Comparison of ENCODE assay signal across 12 cellular contexts in the genomic region with DNA sequence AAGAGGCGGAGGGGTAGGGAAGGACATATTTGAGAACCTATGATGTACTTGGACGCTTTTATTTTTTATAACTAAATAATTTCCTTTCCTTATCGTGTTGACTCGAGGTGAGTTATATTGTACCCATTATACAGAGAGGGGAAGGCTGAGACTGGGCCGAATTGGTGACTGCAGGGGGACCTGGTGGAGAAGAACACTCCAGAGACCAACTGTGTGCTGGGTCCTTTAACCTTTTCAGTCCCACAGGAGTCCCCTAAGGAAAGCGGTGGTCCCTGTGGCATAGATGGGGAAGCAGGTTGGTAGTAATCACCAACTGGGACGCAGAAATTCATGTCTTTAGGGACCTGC. TPM values are rescaled to one million over a fixed set of nuclear protein-coding genes. Genes with fewer than 3 reads are reported as not detected.
A peak's percentile ranks its signal among the peaks of the same experiment; 100 is the strongest.
DNase-seq lines count a peak whose midpoint lies in the region; ATAC-seq and TF ChIP-seq lines count a peak whose summit lies in the region.
"Had no signal": no experiment of that assay in that cellular context is flagged by ENCODE, and none has a peak within 500 bp of the region (broad histone marks: within the 10 kb centered on the region; RNA-seq: fewer than 3 reads in every experiment).

No MANE protein-coding gene starts in this region.

- H3K27ac ChIP-seq in liver (ENCODE audit: low read depth in 1 of 2, low read length in 2 of 2): peak overlapping the region; percentile 85 to 94
- H3K27ac ChIP-seq in gastrocnemius medialis: peak overlapping the region; percentile 95 to 99 (median 98)

- in situ Hi-C loops in gastrocnemius medialis (cut with MboI; ENCODE audit: low sequenced_read_pairs in 4 of 4): no loop called here

- H3K4me1 ChIP-seq in ES-I3 (ENCODE audit: insufficient read depth, low read length) (0 out of 2 replicates have a peak, but pooled peaks cover 8% of the 10 kb centered on the region), adipocyte (ENCODE audit: control insufficient read depth, insufficient read depth, low read length) (peaks cover 12% of the 10 kb centered on the region), liver (ENCODE audit: control insufficient read depth in 4 of 4, insufficient read depth in 4 of 4, low read length in 3 of 4) (peaks cover 9 to 25% (median 20%) of the 10 kb centered on the region in 4 donors), gastrocnemius medialis (peaks cover 28 to 30% of the 10 kb centered on the region in 2 donors)

- no peak for TF ChIP-seq RAD21 in liver (IDR thresholded peaks at IDR 0.05)

- no peak overlapping the region for H3K27ac Mint-ChIP-seq in activated CD4-positive, alpha-beta T cell treated with anti-CD3 and anti-CD28 coated beads for 36 hours
- H3K27ac Mint-ChIP-seq: activated CD4-positive, alpha-beta T cell treated with anti-CD3 and anti-CD28 coated beads, Interleukin-2, amount 10 ng/mL, durations not matched to agents 7 days and 5 days; T-helper 1 cell treated with Interleukin-12 subunit alpha and Interleukin-12 subunit beta and Interleukin-4 antibody, amounts not matched to agents 30 μg/mL and 1 μg/mL, for 36 hours had no signal

- H3K36me3 Mint-ChIP-seq in activated CD4-positive, alpha-beta T cell treated with anti-CD3 and anti-CD28 coated beads for 36 hours (ENCODE audit: low read depth): no peaks in the 10 kb centered on the region

- H3K9me3 Mint-ChIP-seq in activated CD4-positive, alpha-beta T cell treated with anti-CD3 and anti-CD28 coated beads for 36 hours (ENCODE audit: low read depth): no peaks in the 10 kb centered on the region
- H3K9me3 Mint-ChIP-seq: activated CD4-positive, alpha-beta T cell treated with anti-CD3 and anti-CD28 coated beads, Interleukin-2, amount 10 ng/mL, durations not matched to agents 7 days and 5 days; T-helper 1 cell treated with Interleukin-12 subunit alpha and Interleukin-12 subunit beta and Interleukin-4 antibody, amounts not matched to agents 30 μg/mL and 1 μg/mL, for 36 hours had no signal

- H3K4me3 ChIP-seq in adipocyte (ENCODE audit: low read length) (peak overlapping the region; percentile 75), liver (ENCODE audit: low read depth in 1 of 3, low read length in 3 of 3) (peak overlapping the region; percentile 57 to 86 (median 77)), gastrocnemius medialis (peak overlapping the region; percentile 70 to 95 (median 75)), MG63 (no peak overlapping the region)
- H3K4me3 ChIP-seq: GM12878 had no signal

- intact Hi-C loops in gastrocnemius medialis (cut with DNase I; ENCODE audit: low total_unique reads): loop anchor here (2.0 to 10.0 kb wide), 5 partner anchors 129 to 1567 kb away; a partner anchor contains a TSS
- intact Hi-C loops in activated CD4-positive, alpha-beta T cell treated with anti-CD3 and anti-CD28 coated beads for 36 hours (cut with DNase I, micrococcal nuclease): no loop called here

- ATAC-seq in gastrocnemius medialis: no peak
- no peak for ATAC-seq in activated CD4-positive, alpha-beta T cell treated with anti-CD3 and anti-CD28 coated beads for 36 hours
- no peak for ATAC-seq in GM19452 (IDR thresholded peaks at IDR 0.05; ENCODE audit: unreplicated experiment)
- ATAC-seq: GM12878 had no signal

- DNase-seq in adipocyte (ENCODE audit: low read depth) (no peak), gastrocnemius medialis (no peak), MG63 (no peak), NOMO-1 (lab: John Stamatoyannopoulos, UW; ENCODE audit: unreplicated experiment in 2 of 2) (no peak)
- no peak for DNase-seq in activated CD4-positive, alpha-beta T cell treated with anti-CD3 and anti-CD28 coated beads for 36 hours
- DNase-seq: activated CD4-positive, alpha-beta T cell treated with anti-CD3 and anti-CD28 coated beads, Interleukin-2, amount 10 ng/mL, durations not matched to agents 7 days and 5 days; OCI-M1 had no signal

- POLR2A ChIA-PET in activated CD4-positive, alpha-beta T cell treated with anti-CD3 and anti-CD28 coated beads for 36 hours (lab: Charles Lee): no interaction called here

- H3K27me3 Mint-ChIP-seq in activated CD4-positive, alpha-beta T cell treated with anti-CD3 and anti-CD28 coated beads for 36 hours: peaks cover 43% of the 10 kb centered on the region

- no peak overlapping the region for H3K4me3 Mint-ChIP-seq in activated CD4-positive, alpha-beta T cell treated with anti-CD3 and anti-CD28 coated beads for 36 hours
- H3K4me3 Mint-ChIP-seq: activated CD4-positive, alpha-beta T cell treated with anti-CD3 and anti-CD28 coated beads, Interleukin-2, amount 10 ng/mL, durations not matched to agents 7 days and 5 days; T-helper 1 cell treated with Interleukin-12 subunit alpha and Interleukin-12 subunit beta and Interleukin-4 antibody, amounts not matched to agents 30 μg/mL and 1 μg/mL, for 36 hours had no signal

- CTCF ChIA-PET in activated CD4-positive, alpha-beta T cell treated with anti-CD3 and anti-CD28 coated beads for 36 hours (lab: Charles Lee): no interaction called here

- no peaks in the 10 kb centered on the region for H3K4me1 Mint-ChIP-seq in activated CD4-positive, alpha-beta T cell treated with anti-CD3 and anti-CD28 coated beads for 36 hours
- H3K4me1 Mint-ChIP-seq: activated CD4-positive, alpha-beta T cell treated with anti-CD3 and anti-CD28 coated beads, Interleukin-2, amount 10 ng/mL, durations not matched to agents 7 days and 5 days had no signal

- H3K27me3 ChIP-seq in adipocyte (replicated peaks; ENCODE audit: control insufficient read depth, insufficient read depth, low read length) (peaks cover 44% of the 10 kb centered on the region), liver (ENCODE audit: control insufficient read depth in 4 of 4, insufficient read depth in 4 of 4, low read length in 3 of 4) (peaks cover 0 to 2% (median 0%) of the 10 kb centered on the region in 4 donors), gastrocnemius medialis (no peaks in the 10 kb centered on the region), MG63 (peaks cover 5% of the 10 kb centered on the region; the same call in 1 of the 2 replicates)

- H3K9ac ChIP-seq in ES-I3 (ENCODE audit: low read depth, low read length) (peak overlapping the region; percentile 83; the same call in 1 of the 2 replicates), adipocyte (ENCODE audit: low read length) (peak overlapping the region; percentile 56), liver (ENCODE audit: low read depth in 1 of 2, low read length in 2 of 2) (peak overlapping the region; percentile 5 to 32)

- TF ChIP-seq CTCF in liver (IDR thresholded peaks at IDR 0.05; ENCODE audit: low read depth, low read length, missing input control): no peak
- TF ChIP-seq CTCF in gastrocnemius medialis (IDR thresholded peaks at IDR 0.05 in 4 of 5, conservative IDR thresholded peaks at IDR 0.05 in 1 of 5): no peak

- TF ChIP-seq POLR2A in gastrocnemius medialis (IDR thresholded peaks at IDR 0.05): no peak

- H3K9me3 ChIP-seq in ES-I3 (ENCODE audit: control insufficient read depth, insufficient read depth, low read length): no peaks in the 10 kb centered on the region
- H3K9me3 ChIP-seq in adipocyte (ENCODE audit: control insufficient read depth, low read length): no peaks in the 10 kb centered on the region
- no peaks in the 10 kb centered on the region for H3K9me3 ChIP-seq in liver (ENCODE audit: control insufficient read depth in 4 of 4, low read length in 3 of 4)
- no peaks in the 10 kb centered on the region for H3K9me3 ChIP-seq in gastrocnemius medialis
- H3K9me3 ChIP-seq in MG63: no peaks in the 10 kb centered on the region

- H3K36me3 ChIP-seq in ES-I3 (ENCODE audit: insufficient read depth, low read length) (no peaks in the 10 kb centered on the region), adipocyte (ENCODE audit: control insufficient read depth, insufficient read depth, low read length, severe bottlenecking) (no peaks in the 10 kb centered on the region), liver (ENCODE audit: control insufficient read depth in 4 of 4, insufficient read depth in 3 of 4, low read depth in 1 of 4, low read length in 3 of 4) (no peaks in the 10 kb centered on the region), gastrocnemius medialis (no peaks in the 10 kb centered on the region), MG63 (no peaks in the 10 kb centered on the region)

- WGBS in liver: 54% methylated on average over 7 of the region's 7 CpGs

TF ChIP-seq in liver, 16 proteins besides CTCF, POLR2A, EP300 and RAD21 (continues in another document):
- no peak for TF ChIP-seq NR2F2 (IDR thresholded peaks at IDR 0.05)
- no peak for TF ChIP-seq HNF4A (conservative IDR thresholded peaks at IDR 0.05)
- TF ChIP-seq EGR1 (IDR thresholded peaks at IDR 0.05; ENCODE audit: low read depth in 2 of 2): no peak
- TF ChIP-seq, protein P1, sequence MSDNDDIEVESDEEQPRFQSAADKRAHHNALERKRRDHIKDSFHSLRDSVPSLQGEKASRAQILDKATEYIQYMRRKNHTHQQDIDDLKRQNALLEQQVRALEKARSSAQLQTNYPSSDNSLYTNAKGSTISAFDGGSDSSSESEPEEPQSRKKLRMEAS (IDR thresholded peaks at IDR 0.05): no peak
- TF ChIP-seq FOXA2 (IDR thresholded peaks at IDR 0.05): no peak
- TF ChIP-seq, protein P2, sequence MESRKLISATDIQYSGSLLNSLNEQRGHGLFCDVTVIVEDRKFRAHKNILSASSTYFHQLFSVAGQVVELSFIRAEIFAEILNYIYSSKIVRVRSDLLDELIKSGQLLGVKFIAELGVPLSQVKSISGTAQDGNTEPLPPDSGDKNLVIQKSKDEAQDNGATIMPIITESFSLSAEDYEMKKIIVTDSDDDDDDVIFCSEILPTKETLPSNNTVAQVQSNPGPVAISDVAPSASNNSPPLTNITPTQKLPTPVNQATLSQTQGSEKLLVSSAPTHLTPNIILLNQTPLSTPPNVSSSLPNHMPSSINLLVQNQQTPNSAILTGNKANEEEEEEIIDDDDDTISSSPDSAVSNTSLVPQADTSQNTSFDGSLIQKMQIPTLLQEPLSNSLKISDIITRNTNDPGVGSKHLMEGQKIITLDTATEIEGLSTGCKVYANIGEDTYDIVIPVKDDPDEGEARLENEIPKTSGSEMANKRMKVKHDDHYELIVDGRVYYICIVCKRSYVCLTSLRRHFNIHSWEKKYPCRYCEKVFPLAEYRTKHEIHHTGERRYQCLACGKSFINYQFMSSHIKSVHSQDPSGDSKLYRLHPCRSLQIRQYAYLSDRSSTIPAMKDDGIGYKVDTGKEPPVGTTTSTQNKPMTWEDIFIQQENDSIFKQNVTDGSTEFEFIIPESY (IDR thresholded peaks at IDR 0.05): no peak
- no peak for TF ChIP-seq FOXA1 (IDR thresholded peaks at IDR 0.05)
- TF ChIP-seq GABPA (IDR thresholded peaks at IDR 0.05 in 1 of 2, conservative IDR thresholded peaks at IDR 0.05 in 1 of 2): no peak
- TF ChIP-seq RXRA (IDR thresholded peaks at IDR 0.05): no peak

RNA-seq across cellular contexts. Expression of a gene that starts 0.6 kb away (rescaled TPM):
- total RNA-seq in liver: 10 to 100 TPM; 12.4 to 27.7 TPM
- polyA plus RNA-seq in liver: 10 to 100 TPM; 23.4 to 37.5 TPM
- total RNA-seq in gastrocnemius medialis: 100 to 1,000 TPM; 103 to 174 (median 141) TPM
- not detected for total RNA-seq in activated CD4-positive, alpha-beta T cell treated with anti-CD3 and anti-CD28 coated beads for 36 hours
- 2.1 TPM in 1 of 2 replicates, not detected in the other for total RNA-seq in MG63 (2014; rRNA removed; shearing (Covaris generic); ENCODE audit: low replicate concordance)
- total RNA-seq: activated CD4-positive, alpha-beta T cell treated with anti-CD3 and anti-CD28 coated beads, Interleukin-2, amount 10 ng/mL, durations not matched to agents 7 days and 5 days had no signal

RNA-seq across cellular contexts. Expression of a gene that starts 41.0 kb away (rescaled TPM):
- total RNA-seq in liver (not detected), gastrocnemius medialis (not detected)
- polyA plus RNA-seq in liver: not detected
- total RNA-seq in activated CD4-positive, alpha-beta T cell treated with anti-CD3 and anti-CD28 coated beads for 36 hours: not detected
- total RNA-seq in MG63 (2014; rRNA removed; shearing (Covaris generic); ENCODE audit: low replicate concordance): not detected in 2 replicates
- total RNA-seq: activated CD4-positive, alpha-beta T cell treated with anti-CD3 and anti-CD28 coated beads, Interleukin-2, amount 10 ng/mL, durations not matched to agents 7 days and 5 days; GM12878 had no signal
- polyA plus RNA-seq: GM12878 had no signal

Comparison
In these comparisons a context has a peak if more than half of its experiments do, and no peak if none do; other contexts are left out.
1. H3K9ac ChIP-seq: peak in every context shown above with its lines; median percentile 83 in ES-I3; 56 in adipocyte; 18 in liver.